Comparison of ENCODE assay signal across 8 cellular contexts in the genomic region with DNA sequence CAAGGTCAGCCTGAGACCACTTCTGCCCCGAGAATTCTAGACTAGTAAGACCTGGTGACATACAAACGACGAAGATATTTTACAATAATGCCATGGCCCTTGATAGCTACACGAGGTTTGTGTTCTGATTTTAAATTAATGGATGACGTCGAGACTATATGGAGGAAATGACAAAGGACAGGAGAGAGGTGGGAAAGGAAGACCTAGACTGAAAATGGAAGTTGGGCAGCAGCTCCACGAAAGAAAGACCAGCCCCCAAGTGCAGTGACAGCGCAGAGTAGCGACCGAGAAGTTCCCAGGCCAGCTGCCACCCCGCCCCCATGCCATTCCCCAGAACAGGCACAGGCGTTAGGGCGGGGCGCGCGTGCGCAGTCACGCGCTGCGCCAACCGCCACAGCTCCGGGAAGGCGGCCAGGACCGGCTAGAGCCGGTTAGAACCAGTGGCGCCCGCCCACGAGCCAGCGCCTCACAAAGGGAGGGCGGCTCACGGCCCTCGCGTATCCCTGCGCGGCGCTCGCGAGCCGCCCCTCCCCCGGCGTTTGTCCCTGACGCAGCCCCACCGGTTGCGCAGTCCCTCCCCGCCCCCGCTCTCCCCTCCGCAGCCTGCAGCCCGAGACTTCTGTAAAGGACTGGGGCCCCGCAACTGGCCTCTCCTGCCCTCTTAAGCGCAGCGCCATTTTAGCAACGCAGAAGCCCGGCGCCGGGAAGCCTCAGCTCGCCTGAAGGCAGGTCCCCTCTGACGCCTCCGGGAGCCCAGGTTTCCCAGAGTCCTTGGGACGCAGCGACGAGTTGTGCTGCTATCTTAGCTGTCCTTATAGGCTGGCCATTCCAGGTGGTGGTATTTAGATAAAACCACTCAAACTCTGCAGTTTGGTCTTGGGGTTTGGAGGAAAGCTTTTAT. TPM values are rescaled to one million over a fixed set of nuclear protein-coding genes. Genes with fewer than 3 reads are reported as not detected.
DNase-seq lines count a peak whose midpoint lies in the region; ATAC-seq and TF ChIP-seq lines count a peak whose summit lies in the region.

No MANE protein-coding gene starts in this region.

- H3K4me1 Mint-ChIP-seq in activated naive CD4-positive, alpha-beta T cell treated with anti-CD3 and anti-CD28 coated beads for 36 hours (ENCODE audit: low read depth) = peaks cover 37% of the 10 kb centered on the region
- peaks cover 42% of the 10 kb centered on the region for H3K4me1 Mint-ChIP-seq in osteocyte (ENCODE audit: unreplicated experiment)

- CTCF ChIA-PET in activated naive CD4-positive, alpha-beta T cell treated with anti-CD3 and anti-CD28 coated beads for 36 hours (lab: Charles Lee) = interaction anchor here (0.6 to 17.7 kb wide), 12 partner anchors 9 to 299 kb away, joined by 3 to 359 read pairs (median 7); a partner anchor contains a TSS

- H3K4me1 ChIP-seq in testis = peaks cover 46% of the 10 kb centered on the region

- TF ChIP-seq CTCF in osteocyte (IDR thresholded peaks at IDR 0.05) (no peak), testis (IDR thresholded peaks at IDR 0.05) (peak in 1 of 3 experiments; percentile 5)

- peaks cover 3% of the 10 kb centered on the region for H3K36me3 Mint-ChIP-seq in activated naive CD4-positive, alpha-beta T cell treated with anti-CD3 and anti-CD28 coated beads for 36 hours (ENCODE audit: low read depth)
- no peaks in the 10 kb centered on the region for H3K36me3 Mint-ChIP-seq in osteocyte (ENCODE audit: unreplicated experiment)

- in situ Hi-C loops in SK-MEL-5 (cut with HindIII; ENCODE audit: low pct_unique_long_range_greater_than_20kb, low sequenced_read_pairs) = no loop called here

- no peaks in the 10 kb centered on the region for H3K36me3 ChIP-seq in testis (ENCODE audit: low read depth, missing control alignments)

- DNase-seq in GM04504 (ENCODE audit: low read depth) (peak; percentile 97), NCI-H1048 (lab: John Stamatoyannopoulos, UW) (peak; percentile 98), SK-MEL-5 (ENCODE audit: low read depth, low spot score) (peak; percentile 94), globus pallidus (ENCODE audit: low spot score) (peak; percentile 99), osteocyte (ENCODE audit: extremely low spot score, unreplicated experiment) (peak; percentile 99), testis (peak; percentile 98)
- DNase-seq in activated naive CD4-positive, alpha-beta T cell treated with anti-CD3 and anti-CD28 coated beads for 36 hours = peak; percentile 99

- TF ChIP-seq POLR2A in testis (IDR thresholded peaks at IDR 0.05) = peak; percentile 67

- H3K27me3 ChIP-seq in testis = no peaks in the 10 kb centered on the region

- no peaks in the 10 kb centered on the region for H3K9me3 Mint-ChIP-seq in activated naive CD4-positive, alpha-beta T cell treated with anti-CD3 and anti-CD28 coated beads for 36 hours
- H3K9me3 Mint-ChIP-seq in osteocyte (ENCODE audit: unreplicated experiment) = no peaks in the 10 kb centered on the region

- H3K27ac ChIP-seq in testis = peak overlapping the region; percentile 92 to 96

- no peak overlapping the region for H3K4me3 Mint-ChIP-seq in activated naive CD4-positive, alpha-beta T cell treated with anti-CD3 and anti-CD28 coated beads for 36 hours
- no peak overlapping the region for H3K4me3 Mint-ChIP-seq in osteocyte (ENCODE audit: unreplicated experiment)

- no peak overlapping the region for H3K27ac Mint-ChIP-seq in activated naive CD4-positive, alpha-beta T cell treated with anti-CD3 and anti-CD28 coated beads for 36 hours
- H3K27ac Mint-ChIP-seq in osteocyte (ENCODE audit: unreplicated experiment) = no peak overlapping the region

- ATAC-seq in HG02588 (IDR thresholded peaks at IDR 0.05; ENCODE audit: unreplicated experiment) = peak; percentile 68

- H3K4me3 ChIP-seq in testis = peak overlapping the region; percentile 90 to 94

- no peaks in the 10 kb centered on the region for H3K9me3 ChIP-seq in testis

- 0 to 1% methylated on average over 25 to 46 of the region's 61 CpGs for WGBS in testis, 2 donors

- intact Hi-C loops in activated naive CD4-positive, alpha-beta T cell treated with anti-CD3 and anti-CD28 coated beads for 36 hours (cut with micrococcal nuclease) = loop anchor here (1.0 to 10.0 kb wide), 7 partner anchors 20 to 720 kb away; a partner anchor contains a TSS
- intact Hi-C loops in testis (cut with DNase I; ENCODE audit: low total_unique reads) = loop anchor here (5.0 kb wide), 1 partner anchor 75 kb away; a partner anchor contains a TSS

- H3K27me3 Mint-ChIP-seq in activated naive CD4-positive, alpha-beta T cell treated with anti-CD3 and anti-CD28 coated beads for 36 hours (ENCODE audit: low read depth) = no peaks in the 10 kb centered on the region
- H3K27me3 Mint-ChIP-seq in osteocyte (ENCODE audit: unreplicated experiment) = no peaks in the 10 kb centered on the region

RNA-seq across cellular contexts. Expression of a gene that starts 1.5 kb away (rescaled TPM):
- total RNA-seq in SK-MEL-5 (2014; rRNA removed; shearing (Covaris generic)) = 1,469 and 1,846 TPM in 2 replicates
- 14.9 and 24.6 TPM in 2 replicates for polyA plus RNA-seq in SK-MEL-5 (2015; cell fraction: cytosol; rRNA removed)
- polyA plus RNA-seq in SK-MEL-5 (2015; cell fraction: nucleus; rRNA removed) = 1,901 and 1,945 TPM in 2 replicates
- total RNA-seq in activated naive CD4-positive, alpha-beta T cell treated with anti-CD3 and anti-CD28 coated beads for 36 hours = over 10,000 TPM; 10,460 to 10,508 TPM
- total RNA-seq in osteocyte = 11,843 and 16,538 TPM in 2 replicates
- 1,000 to 10,000 TPM; 8,109 to 9,314 TPM for total RNA-seq in testis
- 26.7 TPM for polyA plus RNA-seq in testis (ENCODE audit: insufficient read depth, low read depth, low replicate concordance)

RNA-seq across cellular contexts. Expression of a gene that starts 27.5 kb away (rescaled TPM):
- 57.8 and 64.9 TPM in 2 replicates for total RNA-seq in SK-MEL-5 (2014; rRNA removed; shearing (Covaris generic))
- 86.7 and 89.1 TPM in 2 replicates for polyA plus RNA-seq in SK-MEL-5 (2015; cell fraction: cytosol; rRNA removed)
- 80.9 and 96.5 TPM in 2 replicates for polyA plus RNA-seq in SK-MEL-5 (2015; cell fraction: nucleus; rRNA removed)
- 10 to 100 TPM; 57.9 to 58.3 TPM for total RNA-seq in activated naive CD4-positive, alpha-beta T cell treated with anti-CD3 and anti-CD28 coated beads for 36 hours
- 103 and 104 TPM in 2 replicates for total RNA-seq in osteocyte
- total RNA-seq in testis = 100 to 1,000 TPM; 131 to 160 TPM
- polyA plus RNA-seq in testis (ENCODE audit: insufficient read depth, low read depth, low replicate concordance) = 127 TPM

Comparison
In these comparisons a context has a peak if more than half of its experiments do, and no peak if none do; other contexts are left out.
1. Peak in every context shown above with its lines: DNase-seq, ATAC-seq, H3K4me3 ChIP-seq and H3K27ac ChIP-seq.